Comparison of ENCODE assay signal across 35 cellular contexts in genomic region chr13:59975807-59976445, GRCh38.
"Had no signal": no experiment of that assay in that cellular context is flagged by ENCODE, and none has a peak within 500 bp of the region (broad histone marks: within the 10 kb centered on the region; RNA-seq: fewer than 3 reads in every experiment).

No MANE protein-coding gene starts in this region.

- H3K4me1 Mint-ChIP-seq: central memory CD8-positive, alpha-beta T cell had no signal

- H3K4me3 Mint-ChIP-seq: activated CD4-positive, alpha-beta T cell treated with anti-CD3 and anti-CD28 coated beads for 36 hours; activated CD4-positive, alpha-beta T cell treated with anti-CD3 and anti-CD28 coated beads, Interleukin-2, amount 10 ng/mL, durations not matched to agents 7 days and 5 days; activated CD8-positive, alpha-beta T cell treated with anti-CD3 and anti-CD28 coated beads, Interleukin-2, amount 10 ng/mL, durations not matched to agents 7 days and 5 days; activated naive CD4-positive, alpha-beta T cell treated with anti-CD3 and anti-CD28 coated beads, Interleukin-2, amount 50 U/mL, for 24 hours; activated naive CD8-positive, alpha-beta T cell treated with anti-CD3 and anti-CD28 coated beads, Interleukin-2, amount 10 ng/mL, durations not matched to agents 7 days and 5 days; activated T-cell treated with anti-CD3 and anti-CD28 coated beads, Interleukin-2, amount 50 U/mL, for 24 hours; central memory CD8-positive, alpha-beta T cell; T-helper 1 cell treated with Interleukin-12 subunit alpha and Interleukin-12 subunit beta and Interleukin-4 antibody, amounts not matched to agents 30 μg/mL and 1 μg/mL, for 36 hours; T-helper 2 cell treated with Interferon-gamma antibody and Interleukin-4, amounts not matched to agents 5 μg/mL and 100 μg/mL, for 36 hours had no signal

- H3K4me1 ChIP-seq: ascending aorta, SJSA1 had no signal

- H3K36me3 Mint-ChIP-seq: activated naive CD4-positive, alpha-beta T cell treated with anti-CD3 and anti-CD28 coated beads, Interleukin-2, amount 50 U/mL, for 24 hours had no signal

- FAIRE-seq: TTC549 had no signal

- H3K9ac ChIP-seq: SK-N-SH had no signal

- H3K27me3 ChIP-seq: ascending aorta, cardiac muscle cell, Peyer's patch, SJSA1 had no signal

- H3K27me3 Mint-ChIP-seq: activated CD4-positive, alpha-beta T cell treated with anti-CD3 and anti-CD28 coated beads for 36 hours; activated CD4-positive, alpha-beta T cell treated with anti-CD3 and anti-CD28 coated beads, Interleukin-2, amount 10 ng/mL, durations not matched to agents 7 days and 5 days; activated naive CD4-positive, alpha-beta T cell treated with anti-CD3 and anti-CD28 coated beads, Interleukin-2, amount 50 U/mL, for 24 hours; activated naive CD8-positive, alpha-beta T cell treated with anti-CD3 and anti-CD28 coated beads, Interleukin-2, amount 10 ng/mL, durations not matched to agents 7 days and 5 days; activated T-cell treated with anti-CD3 and anti-CD28 coated beads, Interleukin-2, amount 50 U/mL, for 24 hours; central memory CD8-positive, alpha-beta T cell had no signal

- H3K9me3 Mint-ChIP-seq: activated CD4-positive, alpha-beta T cell treated with anti-CD3 and anti-CD28 coated beads, Interleukin-2, amount 10 ng/mL, durations not matched to agents 7 days and 5 days; activated naive CD4-positive, alpha-beta T cell treated with anti-CD3 and anti-CD28 coated beads, Interleukin-2, amount 50 U/mL, for 24 hours; activated naive CD8-positive, alpha-beta T cell treated with anti-CD3 and anti-CD28 coated beads, Interleukin-2, amount 10 ng/mL, durations not matched to agents 7 days and 5 days; activated T-cell treated with anti-CD3 and anti-CD28 coated beads, Interleukin-2, amount 50 U/mL, for 24 hours; activated T-helper 2 cell treated with anti-CD3 and anti-CD28 coated beads, Interferon-gamma antibody, Interleukin-2, Interleukin-4, amounts not matched to agents 10 μg/mL and 5 μg/mL and 100 μg/mL, durations not matched to agents 14 hours and 24 hours and 36 hours; central memory CD8-positive, alpha-beta T cell; T-helper 1 cell treated with Interleukin-12 subunit alpha and Interleukin-12 subunit beta and Interleukin-4 antibody, amounts not matched to agents 30 μg/mL and 1 μg/mL, for 36 hours; T-helper 2 cell treated with Interferon-gamma antibody and Interleukin-4, amounts not matched to agents 5 μg/mL and 100 μg/mL, for 36 hours had no signal

- H3K4me2 ChIP-seq: SK-N-SH had no signal

- H3K27ac Mint-ChIP-seq: activated CD4-positive, alpha-beta T cell treated with anti-CD3 and anti-CD28 coated beads for 36 hours; activated CD4-positive, alpha-beta T cell treated with anti-CD3 and anti-CD28 coated beads, Interleukin-2, amount 10 ng/mL, durations not matched to agents 7 days and 5 days; activated CD8-positive, alpha-beta T cell treated with anti-CD3 and anti-CD28 coated beads, Interleukin-2, amount 10 ng/mL, durations not matched to agents 7 days and 5 days; activated naive CD4-positive, alpha-beta T cell treated with anti-CD3 and anti-CD28 coated beads, Interleukin-2, amount 50 U/mL, for 24 hours; activated naive CD8-positive, alpha-beta T cell treated with anti-CD3 and anti-CD28 coated beads, Interleukin-2, amount 10 ng/mL, durations not matched to agents 7 days and 5 days; activated T-cell treated with anti-CD3 and anti-CD28 coated beads, Interleukin-2, amount 50 U/mL, for 24 hours; activated T-helper 2 cell treated with anti-CD3 and anti-CD28 coated beads, Interferon-gamma antibody, Interleukin-2, Interleukin-4, amounts not matched to agents 10 μg/mL and 5 μg/mL and 100 μg/mL, durations not matched to agents 14 hours and 24 hours and 36 hours; T-helper 1 cell treated with Interleukin-12 subunit alpha and Interleukin-12 subunit beta and Interleukin-4 antibody, amounts not matched to agents 30 μg/mL and 1 μg/mL, for 36 hours; T-helper 2 cell treated with Interferon-gamma antibody and Interleukin-4, amounts not matched to agents 5 μg/mL and 100 μg/mL, for 36 hours had no signal

- ATAC-seq: activated CD4-positive, alpha-beta T cell treated with anti-CD3 and anti-CD28 coated beads for 36 hours; activated CD4-positive, CD25-positive, alpha-beta regulatory T cell treated with anti-CD3 and anti-CD28 coated beads, Interleukin-2, amount 50 U/mL, for 24 hours; activated CD8-positive, alpha-beta T cell treated with anti-CD3 and anti-CD28 coated beads, Interleukin-2, amount 10 ng/mL, durations not matched to agents 7 days and 5 days; PC-3 had no signal

- H3K36me3 ChIP-seq: ascending aorta, cardiac muscle cell, Peyer's patch had no signal

- H3K27ac ChIP-seq: ascending aorta, cardiac muscle cell, Peyer's patch, SJSA1 had no signal

- DNase-seq: activated CD4-positive, alpha-beta T cell treated with anti-CD3 and anti-CD28 coated beads for 36 hours; activated CD4-positive, alpha-beta T cell treated with anti-CD3 and anti-CD28 coated beads, Interleukin-2, amount 10 ng/mL, durations not matched to agents 7 days and 5 days; activated CD4-positive, alpha-beta T cell treated with anti-CD3 and anti-CD28 coated beads, Interleukin-2, amount 50 U/mL, for 48 hours; activated CD8-positive, alpha-beta T cell treated with anti-CD3 and anti-CD28 coated beads, Interleukin-2, amount 10 ng/mL, durations not matched to agents 7 days and 5 days; activated gamma-delta T cell; activated naive CD4-positive, alpha-beta T cell treated with Interleukin-2 at 50 U/mL for 16 hours; activated naive CD8-positive, alpha-beta T cell treated with anti-CD3 and anti-CD28 coated beads, Interleukin-2, amount 10 ng/mL, durations not matched to agents 7 days and 5 days; activated T-cell treated with anti-CD3 and anti-CD28 coated beads, Interleukin-2, amount 50 U/mL, for 24 hours; amygdala; MM.1S; MV-4-11; NCI-H1092 treated with DMSO at 0.1 percent for 48 hours; NCI-H1417 treated with DMSO at 0.1 percent for 48 hours; NCI-H1930; NCI-H2081 treated with DMSO at 0.1 percent for 48 hours; NCI-H226; NCI-H446 treated with DMSO at 0.1 percent for 48 hours; NCI-H524; NCI-H69; NK-92 treated with Interleukin-12 subunit alpha and Interleukin-12 subunit beta, amount 100 ng/mL, for 24 hours; PC-3; Peyer's patch; RPMI8226; SHP77 treated with DMSO at 0.1 percent for 48 hours; SK-N-SH had no signal

- H3K9me3 ChIP-seq: ascending aorta, Peyer's patch, SJSA1, SK-N-SH had no signal

- H3K4me3 ChIP-seq: ascending aorta, cardiac muscle cell, Peyer's patch, SJSA1 had no signal
